In the genomic region with DNA sequence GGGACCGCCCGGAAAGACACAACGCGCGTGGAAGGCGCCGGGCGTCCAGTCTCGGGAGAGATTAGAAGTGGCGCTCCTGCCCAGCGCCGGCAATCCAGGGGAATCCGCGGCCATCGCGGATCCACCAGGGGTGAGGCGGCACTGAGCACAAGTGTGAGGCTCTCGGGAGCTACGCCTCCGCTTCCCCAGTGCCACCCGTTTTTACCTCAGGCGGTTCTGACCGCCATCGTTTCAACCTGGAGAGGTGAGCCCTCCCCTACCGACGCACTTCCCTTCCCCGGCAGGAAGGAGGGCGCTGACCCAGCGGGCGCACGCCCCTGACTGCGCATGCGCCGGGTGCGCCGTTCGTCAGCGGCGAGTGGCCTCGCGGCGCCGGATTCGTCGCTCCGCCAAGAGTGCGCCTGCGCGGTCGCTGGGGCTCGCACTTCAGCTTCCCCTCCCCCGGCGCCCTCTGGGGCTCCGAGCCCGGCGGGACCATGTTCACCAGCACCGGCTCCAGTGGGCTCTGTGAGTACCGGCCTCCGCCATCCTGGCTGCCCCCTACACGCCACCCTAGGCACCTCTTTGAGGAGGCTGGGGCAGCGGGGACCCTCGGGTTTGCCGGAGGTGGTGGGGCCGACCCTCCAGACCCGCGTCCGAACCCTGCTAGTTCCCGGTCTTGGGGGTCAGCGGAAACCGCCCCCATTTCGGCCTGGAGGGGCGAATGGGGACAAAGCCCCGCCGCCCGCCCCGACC, we compare ENCODE assay signal across 8 cellular contexts.
DNase-seq lines count a peak whose midpoint lies in the region; FAIRE-seq and TF ChIP-seq lines count a peak whose summit lies in the region.

A gene with protein sequence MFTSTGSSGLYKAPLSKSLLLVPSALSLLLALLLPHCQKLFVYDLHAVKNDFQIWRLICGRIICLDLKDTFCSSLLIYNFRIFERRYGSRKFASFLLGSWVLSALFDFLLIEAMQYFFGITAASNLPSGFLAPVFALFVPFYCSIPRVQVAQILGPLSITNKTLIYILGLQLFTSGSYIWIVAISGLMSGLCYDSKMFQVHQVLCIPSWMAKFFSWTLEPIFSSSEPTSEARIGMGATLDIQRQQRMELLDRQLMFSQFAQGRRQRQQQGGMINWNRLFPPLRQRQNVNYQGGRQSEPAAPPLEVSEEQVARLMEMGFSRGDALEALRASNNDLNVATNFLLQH (plus strand): TSS at position 422 of the 735 bp plus-strand sequence. CDS start 55 bp downstream, at position 477.

- H3K9ac ChIP-seq in MM.1S (ENCODE audit: low read length) (peak within 1 kb of the TSS; percentile 95), subcutaneous abdominal adipose tissue (ENCODE audit: low read length in 5 of 5) (peak within 1 kb of the TSS; percentile 56 to 99 (median 95))

- peaks cover 23% of the 10 kb centered on the region for H4K20me1 ChIP-seq in MM.1S (ENCODE audit: insufficient read depth, low read length)

- DNase-seq in HAP-1 (ENCODE audit: low spot score in 2 of 2), result peak; percentile 87 to 94
- peak; percentile 97 for DNase-seq in MM.1S
- DNase-seq in SIG-M5 (lab: John Stamatoyannopoulos, UW), result peak; percentile 62
- peak; percentile 96 for DNase-seq in activated gamma-delta T cell treated with Interleukin-2 at 50 U/mL for 16 hours
- DNase-seq in foreskin fibroblast, result peak; percentile 91 to 98

- H3K36me3 ChIP-seq in HAP-1 (replicated peaks), result 0 out of 2 replicates have a peak, but pooled peaks cover 6% of the 10 kb centered on the region
- no peaks in the 10 kb centered on the region for H3K36me3 ChIP-seq in MM.1S (replicated peaks; ENCODE audit: insufficient read depth, low read length)
- no peaks in the 10 kb centered on the region for H3K36me3 ChIP-seq in neuron (ENCODE audit: insufficient read depth, low read length)
- H3K36me3 ChIP-seq in subcutaneous abdominal adipose tissue (ENCODE audit: control insufficient read depth in 5 of 5, insufficient read depth in 5 of 5, low read length in 5 of 5), result no peaks in the 10 kb centered on the region

- H3K27me3 ChIP-seq in HAP-1 (ENCODE audit: low read depth) (no peaks in the 10 kb centered on the region), MM.1S (replicated peaks; ENCODE audit: insufficient read depth, low read length) (peaks cover 25% of the 10 kb centered on the region), neuron (ENCODE audit: insufficient read depth, low read length) (no peaks in the 10 kb centered on the region), subcutaneous abdominal adipose tissue (ENCODE audit: control insufficient read depth in 5 of 5, insufficient read depth in 4 of 5, low read length in 5 of 5) (no peaks in the 10 kb centered on the region)

- in situ Hi-C loops in HAP-1 (cut with MboI; ENCODE audit: low sequenced_read_pairs), result no loop called here

- no peaks in the 10 kb centered on the region for H3K9me2 ChIP-seq in MM.1S (replicated peaks; ENCODE audit: insufficient read depth, low read length)

- peaks cover 25% of the 10 kb centered on the region for H3F3A ChIP-seq in MM.1S (ENCODE audit: insufficient read depth, low read length)

- H3K4me1 ChIP-seq in HAP-1, result peaks cover 11% of the 10 kb centered on the region
- H3K4me1 ChIP-seq in MM.1S (ENCODE audit: low read length), result peaks cover 20% of the 10 kb centered on the region
- H3K4me1 ChIP-seq in neuron (ENCODE audit: insufficient read depth, low read length), result peaks cover 5% of the 10 kb centered on the region
- peaks cover 0 to 41% (median 28%) of the 10 kb centered on the region in 5 donors for H3K4me1 ChIP-seq in subcutaneous abdominal adipose tissue (ENCODE audit: control insufficient read depth in 5 of 5, insufficient read depth in 5 of 5, low read length in 5 of 5)

- H3K9me3 ChIP-seq in HAP-1, result no peaks in the 10 kb centered on the region
- H3K9me3 ChIP-seq in MM.1S (replicated peaks; ENCODE audit: insufficient read depth, low read length), result no peaks in the 10 kb centered on the region
- no peaks in the 10 kb centered on the region for H3K9me3 ChIP-seq in neuron (ENCODE audit: low read length)
- no peaks in the 10 kb centered on the region for H3K9me3 ChIP-seq in subcutaneous abdominal adipose tissue (ENCODE audit: control insufficient read depth in 5 of 5, low read length in 5 of 5)

- H3K4me2 ChIP-seq in MM.1S (ENCODE audit: low read depth, low read length), result peak within 1 kb of the TSS; percentile 96

- peaks cover 37% of the 10 kb centered on the region for H3K79me2 ChIP-seq in MM.1S (ENCODE audit: low read length)

- H2AFZ ChIP-seq in MM.1S (ENCODE audit: low read length), result peak within 1 kb of the TSS; percentile 100
- H2AFZ ChIP-seq in neuron (ENCODE audit: low read depth, low read length), result peak within 1 kb of the TSS; percentile 90

- peak within 1 kb of the TSS; percentile 53; the same call in 1 of the 2 replicates for H3K27ac ChIP-seq in MM.1S (ENCODE audit: low read length)
- peak within 1 kb of the TSS; percentile 95 for H3K27ac ChIP-seq in subcutaneous abdominal adipose tissue (ENCODE audit: low read depth, low read length)

- TF ChIP-seq CTCF in MM.1S (IDR thresholded peaks at IDR 0.05; ENCODE audit: low read length), result no peak
- no peak for TF ChIP-seq CTCF in foreskin fibroblast (IDR thresholded peaks at IDR 0.05; ENCODE audit: low read depth, low read length)

- FAIRE-seq in G401.6 (lab: Jason Lieb, UNC), result peak; percentile 8

- H3K4me3 ChIP-seq in HAP-1 (peak within 1 kb of the TSS; percentile 90), MM.1S (ENCODE audit: low read length) (peak within 1 kb of the TSS; percentile 97), foreskin fibroblast (ENCODE audit: low read depth in 1 of 2, low read length in 2 of 2) (peak within 1 kb of the TSS; percentile 77 to 83), neuron (ENCODE audit: low read length) (peak within 1 kb of the TSS; percentile 71), subcutaneous abdominal adipose tissue (ENCODE audit: low read depth in 1 of 5, low read length in 5 of 5) (peak within 1 kb of the TSS; percentile 92 to 98 (median 96))

Comparison
In these comparisons a context has a peak if more than half of its experiments do, and no peak if none do; other contexts are left out.
1. Peak in every context shown above with its lines: DNase-seq, H3K4me3 ChIP-seq and H3K27ac ChIP-seq.